22 cellular contexts compared by ENCODE assay signal in the genomic region with DNA sequence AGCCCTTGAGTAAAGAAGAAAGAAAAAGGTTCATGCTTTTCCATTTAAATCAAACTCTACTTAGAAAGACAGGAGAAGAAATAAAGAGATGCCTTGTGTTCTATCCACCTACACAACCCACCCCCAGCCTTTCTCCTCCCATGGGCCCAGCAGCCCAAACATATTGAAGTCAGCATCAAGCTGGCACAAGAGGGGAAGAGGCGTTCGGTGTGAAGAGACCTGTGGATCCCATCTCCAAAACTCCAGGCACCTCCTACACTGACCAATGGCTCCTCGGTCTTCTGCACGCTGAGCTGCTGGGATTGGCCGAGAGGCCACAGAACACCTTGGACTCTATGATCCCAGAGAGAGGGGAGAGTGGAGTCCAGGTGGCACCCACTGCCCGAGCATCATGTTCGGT.
"Had no signal": no experiment of that assay in that cellular context is flagged by ENCODE, and none has a peak within 500 bp of the region (broad histone marks: within the 10 kb centered on the region; RNA-seq: fewer than 3 reads in every experiment).

No MANE protein-coding gene starts in this region.

- H3K4me3 ChIP-seq: coronary artery, dorsolateral prefrontal cortex, esophagus squamous epithelium, gastrocnemius medialis, heart right ventricle, left lung, lower lobe of right lung, mucosa of descending colon had no signal

- H3K9me3 Mint-ChIP-seq: mesothelial cell of epicardium had no signal

- DNase-seq: dermis blood vessel endothelial cell; effector CD4-positive, alpha-beta T cell; effector memory CD4-positive, alpha-beta T cell; erythroblast; esophagus squamous epithelium; foreskin fibroblast; foreskin melanocyte; gastrocnemius medialis; glutamatergic neuron; head of caudate nucleus; heart right ventricle; hippocampal formation; left cardiac atrium; left lung; left ventricle myocardium superior; lower lobe of right lung; mesenchymal stem cell; mucosa of descending colon had no signal

- H3K9me3 ChIP-seq: esophagus squamous epithelium, gastrocnemius medialis, heart right ventricle, left lung, lower lobe of right lung, mucosa of descending colon had no signal

- H3K27ac Mint-ChIP-seq: mesothelial cell of epicardium had no signal

- H3K27me3 ChIP-seq: esophagus squamous epithelium, gastrocnemius medialis, left lung had no signal

- H3K36me3 ChIP-seq: esophagus squamous epithelium, gastrocnemius medialis, heart right ventricle, left lung, lower lobe of right lung had no signal

- H3K4me3 Mint-ChIP-seq: mesothelial cell of epicardium had no signal

- H3K36me3 Mint-ChIP-seq: mesothelial cell of epicardium had no signal

- H3K27ac ChIP-seq: coronary artery, epithelial cell of prostate, esophagus squamous epithelium, gastrocnemius medialis, heart right ventricle, left lung, lower lobe of right lung had no signal

- H3K4me1 ChIP-seq: esophagus squamous epithelium, heart right ventricle, left lung, lower lobe of right lung had no signal
